In the genomic region with DNA sequence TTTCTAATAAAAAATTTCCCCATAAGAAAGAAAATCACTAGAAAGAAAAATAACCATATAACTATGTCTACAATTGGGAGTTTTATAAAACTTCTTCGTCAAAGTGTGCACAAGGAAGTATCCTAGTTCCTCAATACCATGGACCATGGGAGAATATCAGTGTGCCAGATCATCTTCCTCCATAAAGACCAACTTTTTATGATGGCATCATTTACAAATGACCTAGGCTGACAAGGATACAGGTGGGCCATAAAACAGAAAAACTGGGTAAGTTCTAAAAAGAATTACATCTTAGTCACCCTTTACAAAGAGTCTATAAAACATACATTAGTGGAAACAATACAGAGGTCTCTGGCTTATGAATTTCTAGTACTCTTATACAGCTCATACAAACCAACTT, we compare ENCODE assay signal across 20 cellular contexts.
"Had no signal": no experiment of that assay in that cellular context is flagged by ENCODE, and none has a peak within 500 bp of the region (broad histone marks: within the 10 kb centered on the region; RNA-seq: fewer than 3 reads in every experiment).

No MANE protein-coding gene starts in this region.

- H3K9me3 ChIP-seq: left lung, lower lobe of right lung, ovary, right atrium auricular region, right lobe of liver, stomach, testis, thyroid gland, transverse colon, upper lobe of left lung had no signal

- H3K36me3 ChIP-seq: ovary, right atrium auricular region, thyroid gland, transverse colon had no signal

- H3K4me2 ChIP-seq: smooth muscle cell had no signal

- ATAC-seq: left cardiac atrium; left lung; lower lobe of right lung; naive thymus-derived CD4-positive, alpha-beta T cell; natural killer cell treated with Interleukin-12 subunit alpha and Interleukin-12 subunit beta and Interleukin-15 and Interleukin-18, amount 100 ng/mL, for 72 hours; right lobe of liver; stimulated activated naive B cell treated with anti-CD40 and anti-IgM and Interleukin-4, amounts not matched to agents 10 μg/mL and 1 μg/mL and 100 μg/mL, for 72 hours; stimulated activated naive CD8-positive, alpha-beta T cell treated with anti-CD3 and anti-CD28 coated beads, Interleukin-15, Interleukin-2, amounts not matched to agents 100 U/mL and 50 U/mL, for 24 hours had no signal

- DNase-seq: hippocampal formation; left cardiac atrium; left lung; lower lobe of right lung; mesendoderm; naive thymus-derived CD4-positive, alpha-beta T cell; ovary; right lobe of liver; stimulated activated CD4-positive, alpha-beta T cell treated with anti-CD3 and anti-CD28 coated beads, Interleukin-2, amount 100 ng/mL, for 24 hours; stimulated activated CD4-positive, alpha-beta T cell treated with anti-CD3 and anti-CD28 coated beads, Interleukin-4, amount 100 ng/mL, for 1 hour; stimulated activated naive B cell treated with anti-CD40 and anti-IgM and Interleukin-4, amounts not matched to agents 10 μg/mL and 1 μg/mL and 100 μg/mL, for 72 hours; stimulated activated naive CD8-positive, alpha-beta T cell treated with anti-CD3 and anti-CD28 coated beads, Interleukin-15, Interleukin-2, amounts not matched to agents 100 U/mL and 50 U/mL, for 24 hours; stomach; testis; thyroid gland; transverse colon; upper lobe of left lung had no signal

- H3K27me3 ChIP-seq: left lung, ovary, right atrium auricular region, right lobe of liver, stomach, testis, thyroid gland, transverse colon, upper lobe of left lung had no signal

- H3K4me3 ChIP-seq: left lung, lower lobe of right lung, ovary, right atrium auricular region, right lobe of liver, smooth muscle cell, stomach, testis, thyroid gland, transverse colon, upper lobe of left lung had no signal

- H3K27ac ChIP-seq: left lung, lower lobe of right lung, ovary, right atrium auricular region, right lobe of liver, stomach, testis, thyroid gland, transverse colon, upper lobe of left lung had no signal

- H3K4me1 ChIP-seq: left lung, lower lobe of right lung, right atrium auricular region, right lobe of liver, stomach, testis, thyroid gland, transverse colon, upper lobe of left lung had no signal
